In the genomic region with DNA sequence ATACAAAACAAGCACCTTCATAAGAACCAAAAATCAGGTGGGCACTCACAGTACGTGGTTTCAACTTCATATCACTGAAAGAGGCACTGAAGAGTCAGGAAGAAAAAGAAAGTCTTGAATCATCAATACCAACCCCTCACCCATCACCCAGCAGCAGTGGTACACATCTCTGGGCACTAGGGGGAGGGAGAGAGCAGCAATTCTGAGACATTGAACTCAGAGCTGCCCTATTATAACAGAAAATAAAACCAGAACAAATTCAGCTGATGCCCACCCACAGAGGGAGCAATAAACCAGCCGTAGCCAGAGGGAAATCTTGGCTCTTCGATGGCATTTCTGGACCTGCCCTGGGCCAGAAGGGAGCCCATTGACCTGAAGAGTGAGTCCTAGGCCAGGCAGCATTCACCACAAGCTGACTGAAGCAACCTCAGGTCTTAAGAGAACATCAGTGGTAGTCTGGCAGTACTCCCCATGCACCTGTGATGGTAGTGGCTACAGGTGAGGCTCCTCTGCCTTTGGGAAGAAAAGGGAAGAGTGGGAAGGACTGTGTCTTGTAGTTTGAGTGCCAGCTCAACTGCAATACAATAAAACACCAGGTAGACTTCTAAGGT, we compare ENCODE assay signal across 8 cellular contexts. TPM values are rescaled to one million over a fixed set of nuclear protein-coding genes. Genes with fewer than 3 reads are reported as not detected.
DNase-seq lines count a peak whose midpoint lies in the region; ATAC-seq and TF ChIP-seq lines count a peak whose summit lies in the region.

No MANE protein-coding gene starts in this region.

- peak; percentile 65 for DNase-seq in ELF-1 (ENCODE audit: low read depth, low spot score)
- peak; percentile 29 for DNase-seq in astrocyte of the spinal cord (ENCODE audit: low read depth, low spot score)
- DNase-seq in medulla oblongata (ENCODE audit: extremely low spot score): peak; percentile 51
- no peak for DNase-seq in NCI-H1694 treated with DMSO at 0.1 percent for 48 hours (lab: John Stamatoyannopoulos, UW)
- DNase-seq in gastrocnemius medialis: no peak

- intact Hi-C loops in gastrocnemius medialis (cut with DNase I; ENCODE audit: low total_unique reads): no loop called here

- peak overlapping the region; percentile 83 for H2AFZ ChIP-seq in OCI-LY3 (ENCODE audit: low read depth, low read length)

- H4K20me1 ChIP-seq in OCI-LY3 (ENCODE audit: insufficient read depth, low read length): no peaks in the 10 kb centered on the region

- H3K27me3 ChIP-seq in OCI-LY3 (ENCODE audit: low read depth, low read length): no peaks in the 10 kb centered on the region
- no peaks in the 10 kb centered on the region for H3K27me3 ChIP-seq in gastrocnemius medialis

- no peaks in the 10 kb centered on the region for H3K79me2 ChIP-seq in OCI-LY3 (ENCODE audit: low read length)

- H3K4me3 ChIP-seq in OCI-LY3 (ENCODE audit: low read length) (peak overlapping the region; percentile 52), astrocyte of the spinal cord (ENCODE audit: low read depth, low read length) (no peak overlapping the region), gastrocnemius medialis (no peak overlapping the region)

- H3K9me3 ChIP-seq in OCI-LY3 (ENCODE audit: insufficient read depth, low read length) (0 out of 2 replicates have a peak, but pooled peaks cover 3% of the 10 kb centered on the region), gastrocnemius medialis (no peaks in the 10 kb centered on the region)

- no peak for TF ChIP-seq POLR2A in gastrocnemius medialis (IDR thresholded peaks at IDR 0.05)

- H3K27ac ChIP-seq in OCI-LY3 (ENCODE audit: low read length) (no peak overlapping the region), gastrocnemius medialis (no peak overlapping the region)

- H3K4me2 ChIP-seq in OCI-LY3 (ENCODE audit: low read length): peak overlapping the region; percentile 49

- H3K36me3 ChIP-seq in OCI-LY3 (replicated peaks; ENCODE audit: low read depth, low read length) (no peaks in the 10 kb centered on the region), gastrocnemius medialis (no peaks in the 10 kb centered on the region)

- TF ChIP-seq CTCF in OCI-LY3 (IDR thresholded peaks at IDR 0.05; ENCODE audit: low read depth, low read length) (peak; percentile 90), astrocyte of the spinal cord (IDR thresholded peaks at IDR 0.05; ENCODE audit: low read depth, low read length) (peak; percentile 76), gastrocnemius medialis (IDR thresholded peaks at IDR 0.05 in 4 of 5, conservative IDR thresholded peaks at IDR 0.05 in 1 of 5) (no peak)

- peak; percentile 91 for ATAC-seq in GM19438 (IDR thresholded peaks at IDR 0.05; ENCODE audit: low read depth, unreplicated experiment)
- peak; percentile 99 for ATAC-seq in HG03196 (IDR thresholded peaks at IDR 0.05; ENCODE audit: unreplicated experiment)
- no peak for ATAC-seq in gastrocnemius medialis

- in situ Hi-C loops in astrocyte of the spinal cord (cut with HindIII; ENCODE audit: low sequenced_read_pairs): no loop called here
- in situ Hi-C loops in gastrocnemius medialis (cut with MboI; ENCODE audit: low sequenced_read_pairs in 4 of 4): no loop called here

- no peak overlapping the region for H3K9ac ChIP-seq in OCI-LY3 (ENCODE audit: low read length)

- H3K4me1 ChIP-seq in OCI-LY3 (ENCODE audit: low read length): no peaks in the 10 kb centered on the region
- H3K4me1 ChIP-seq in gastrocnemius medialis: no peaks in the 10 kb centered on the region

RNA-seq across cellular contexts. Expression of a gene that starts 42.2 kb away (rescaled TPM):
- total RNA-seq in gastrocnemius medialis: under 1 TPM in 2 of 4 donors, not detected in 2; 0.07 to 0.11 TPM

Comparison
In these comparisons a context has a peak if more than half of its experiments do, and no peak if none do; other contexts are left out.
1. DNase-seq: peak in ELF-1 (single experiment), astrocyte of the spinal cord (single experiment) and medulla oblongata (single experiment); none in NCI-H1694 treated with DMSO at 0.1 percent for 48 hours (single experiment) and gastrocnemius medialis (0 of 2).
2. ATAC-seq: peak in GM19438 (single experiment) and HG03196 (single experiment); none in gastrocnemius medialis (0 of 2).
3. CTCF ChIP-seq: peak in OCI-LY3 (single experiment) and astrocyte of the spinal cord (single experiment); none in gastrocnemius medialis (0 of 5).